ENCODE assay signal across 18 cellular contexts in the genomic region with DNA sequence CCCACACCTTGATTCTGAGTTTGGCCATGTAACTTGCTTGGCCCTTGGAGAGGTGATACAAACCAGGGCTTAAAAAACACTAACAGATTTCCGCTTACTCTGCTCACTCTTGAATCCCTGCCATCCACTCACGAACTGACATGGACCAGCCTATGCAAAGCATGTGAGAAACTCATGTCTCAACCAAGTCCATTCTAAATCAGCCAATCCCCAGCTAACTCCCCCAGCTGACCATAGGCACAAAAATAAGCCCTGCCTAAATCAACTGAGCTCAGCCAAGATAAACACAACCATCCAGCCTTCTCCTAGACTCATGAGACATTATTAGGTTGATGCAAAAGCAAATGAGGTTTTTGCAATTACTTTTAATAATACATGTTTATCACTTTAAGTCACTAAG.
"Had no signal": no experiment of that assay in that cellular context is flagged by ENCODE, and none has a peak within 500 bp of the region (broad histone marks: within the 10 kb centered on the region; RNA-seq: fewer than 3 reads in every experiment).

No MANE protein-coding gene starts in this region.

- H3K36me3 ChIP-seq: esophagus squamous epithelium, lower lobe of right lung, tibial artery had no signal

- H3K27me3 ChIP-seq: esophagus squamous epithelium, hepatocyte, tibial artery had no signal

- H3K9me3 ChIP-seq: esophagus squamous epithelium, lower lobe of right lung had no signal

- DNase-seq: activated B cell treated with CpG ODN at 0.5 μM for 24 hours; activated CD4-positive, alpha-beta T cell treated with anti-CD3 and anti-CD28 coated beads for 48 hours; activated CD8-positive, alpha-beta T cell treated with anti-CD3 and anti-CD28 coated beads for 36 hours; activated effector memory CD4-positive, alpha-beta T cell treated with Interleukin-2 at 50 U/mL for 16 hours; activated naive CD4-positive, alpha-beta T cell treated with anti-CD3 and anti-CD28 coated beads, Interleukin-2, amount 50 U/mL, for 16 hours; activated T-cell treated with anti-CD3 and anti-CD28 coated beads, Interleukin-2, amount 50 U/mL, for 4 hours; central memory CD4-positive, alpha-beta T cell; cortex of kidney; effector CD4-positive, alpha-beta T cell; esophagus squamous epithelium; kidney; lower lobe of right lung; nephron progenitor cell; stimulated activated CD4-positive, alpha-beta T cell treated with anti-CD3 and anti-CD28 coated beads, Interleukin-2, amount 100 ng/mL, for 48 hours; SW 1271; tibial artery had no signal

- H3K4me3 ChIP-seq: esophagus squamous epithelium, hepatocyte, lower lobe of right lung, tibial artery had no signal

- H3K4me1 ChIP-seq: esophagus squamous epithelium, lower lobe of right lung had no signal

- H3K4me2 ChIP-seq: hepatocyte had no signal

- H3K27ac ChIP-seq: esophagus squamous epithelium, hepatocyte, lower lobe of right lung, tibial artery had no signal

- ATAC-seq: activated CD8-positive, alpha-beta T cell treated with anti-CD3 and anti-CD28 coated beads for 36 hours; activated T-cell treated with anti-CD3 and anti-CD28 coated beads, Interleukin-2, amount 50 U/mL, for 4 hours; lower lobe of right lung; stimulated activated memory B cell treated with anti-CD40 and anti-IgM and Interleukin-4, amounts not matched to agents 10 μg/mL and 1 μg/mL and 100 μg/mL, for 72 hours had no signal

- H2AFZ ChIP-seq: hepatocyte had no signal
